In genomic region chr4:114316789-114317188, GRCh38 we compare ENCODE assay signal across 25 cellular contexts.
"Had no signal": no experiment of that assay in that cellular context is flagged by ENCODE, and none has a peak within 500 bp of the region (broad histone marks: within the 10 kb centered on the region; RNA-seq: fewer than 3 reads in every experiment).

No MANE protein-coding gene starts in this region.

- H3K36me3 ChIP-seq: brain microvascular endothelial cell, heart left ventricle had no signal

- H3K4me3 ChIP-seq: coronary artery, dorsolateral prefrontal cortex, heart left ventricle had no signal

- DNase-seq: activated CD4-positive, alpha-beta memory T cell treated with anti-CD3 and anti-CD28 coated beads for 36 hours; activated CD4-positive, alpha-beta T cell treated with anti-CD3 and anti-CD28 coated beads for 36 hours; activated CD4-positive, alpha-beta T cell treated with anti-CD3 and anti-CD28 coated beads, Interleukin-2, amount 10 ng/mL, durations not matched to agents 24 days and 14 days; activated CD4-positive, CD25-positive, alpha-beta regulatory T cell; activated CD4-positive, CD25-positive, alpha-beta regulatory T cell treated with anti-CD3 and anti-CD28 coated beads, Interleukin-2, amount 50 U/mL, for 72 hours; activated CD8-positive, alpha-beta memory T cell treated with anti-CD3 and anti-CD28 coated beads, Interleukin-2, amount 50 U/mL, for 48 hours; activated gamma-delta T cell treated with Interleukin-2 at 50 U/mL for 16 hours; activated naive CD4-positive, alpha-beta T cell treated with anti-CD3 and anti-CD28 coated beads, Interleukin-2, amount 50 U/mL, for 16 hours; activated naive CD4-positive, alpha-beta T cell treated with Interleukin-2 at 50 U/mL for 16 hours; activated T-cell treated with anti-CD3 and anti-CD28 coated beads for 4 hours; activated T-cell treated with anti-CD3 and anti-CD28 coated beads, Interleukin-2, amount 50 U/mL, for 24 hours; activated T-cell treated with anti-CD3 and anti-CD28 coated beads, Interleukin-2, amount 50 U/mL, for 72 hours; amniotic stem cell; anterior cingulate cortex; brain microvascular endothelial cell; dorsolateral prefrontal cortex; effector memory CD4-positive, alpha-beta T cell; endodermal cell; foreskin fibroblast; glutamatergic neuron; heart left ventricle; T-helper 17 cell; T1000 had no signal

- H3K27me3 ChIP-seq: brain microvascular endothelial cell, dorsolateral prefrontal cortex, heart left ventricle had no signal

- ATAC-seq: activated CD4-positive, alpha-beta T cell treated with anti-CD3 and anti-CD28 coated beads for 36 hours; activated T-cell treated with anti-CD3 and anti-CD28 coated beads, Interleukin-2, amount 50 U/mL, for 72 hours; esophagus mucosa; heart left ventricle; T-helper 17 cell had no signal

- H3K27ac ChIP-seq: brain microvascular endothelial cell, coronary artery, dorsolateral prefrontal cortex, heart left ventricle had no signal

- H3K4me1 ChIP-seq: heart left ventricle had no signal
